Comparison of ENCODE assay signal across 20 cellular contexts in genomic region chr5:55918097-55919035, GRCh38.
DNase-seq lines count a peak whose midpoint lies in the region; ATAC-seq, FAIRE-seq and TF ChIP-seq lines count a peak whose summit lies in the region.
"Had no signal": no experiment of that assay in that cellular context is flagged by ENCODE, and none has a peak within 500 bp of the region (broad histone marks: within the 10 kb centered on the region; RNA-seq: fewer than 3 reads in every experiment).

No MANE protein-coding gene starts in this region.

- H2BK120ac ChIP-seq in mesendoderm (ENCODE audit: low read depth, low read length): no peak overlapping the region

- H2AFZ ChIP-seq in GM12878 (ENCODE audit: control insufficient read depth, low read depth, low read length): no peak overlapping the region

- no peaks in the 10 kb centered on the region for H3K9me3 ChIP-seq in GM12878 (replicated peaks; ENCODE audit: control insufficient read depth, insufficient read depth, low read length)
- no peaks in the 10 kb centered on the region for H3K9me3 ChIP-seq in testis
- H3K9me3 ChIP-seq: gastroesophageal sphincter, neutrophil, sigmoid colon had no signal

- H3K27ac ChIP-seq in GM12878 (ENCODE audit: control insufficient read depth, insufficient read depth) (no peak overlapping the region), mesendoderm (ENCODE audit: low read depth, low read length) (no peak overlapping the region), testis (no peak overlapping the region)
- H3K27ac ChIP-seq: gastroesophageal sphincter, neutrophil, sigmoid colon had no signal

- no peak overlapping the region for H3K4ac ChIP-seq in mesendoderm (ENCODE audit: low read depth, low read length)

- H3K36me3 ChIP-seq in GM12878 (ENCODE audit: control insufficient read depth in 2 of 2, insufficient read depth in 2 of 2, low read length in 1 of 2) (no peaks in the 10 kb centered on the region), mesendoderm (ENCODE audit: control insufficient read depth, insufficient read depth, low read length) (no peaks in the 10 kb centered on the region), testis (ENCODE audit: low read depth, missing control alignments) (no peaks in the 10 kb centered on the region)
- H3K36me3 ChIP-seq: gastroesophageal sphincter, neutrophil, sigmoid colon had no signal

- RAD21 ChIA-PET in GM12878 (lab: Charles Lee; ENCODE audit: unreplicated experiment): interaction anchor here (1.1 to 1.4 kb wide), 3 partner anchors 15 to 157 kb away, joined by 4 to 5 read pairs (median 5); no protein-coding TSS in a partner anchor

- TF ChIP-seq CTCF in GM10248 (IDR thresholded peaks at IDR 0.05; ENCODE audit: control extremely low read depth, extremely low read depth, low read depth, missing control alignments) (no peak), GM12878 (IDR thresholded peaks at IDR 0.05 in 2 of 3, conservative IDR thresholded peaks at IDR 0.05 in 1 of 3; ENCODE audit: control insufficient read depth in 2 of 3, extremely low read depth in 1 of 3, insufficient read depth in 1 of 3, low read depth in 3 of 3, low read length in 3 of 3) (no peak), testis (IDR thresholded peaks at IDR 0.05) (no peak)

- POLR2A ChIA-PET in GM10248 (lab: Yijun Ruan, JAX): no interaction called here
- POLR2A ChIA-PET in GM12878 (lab: Charles Lee): no interaction called here

- FAIRE-seq in GM12878 (lab: Jason Lieb, UNC): no peak
- FAIRE-seq: A204.1, endothelial cell of umbilical vein had no signal

- H3K4me1 ChIP-seq in GM12878 (ENCODE audit: control insufficient read depth, insufficient read depth, low read length) (peaks cover 16% of the 10 kb centered on the region), mesendoderm (ENCODE audit: control insufficient read depth, low read depth, low read length) (no peaks in the 10 kb centered on the region), testis (no peaks in the 10 kb centered on the region)
- H3K4me1 ChIP-seq: gastroesophageal sphincter, sigmoid colon had no signal

- no peak overlapping the region for H3K23ac ChIP-seq in mesendoderm (ENCODE audit: low read length)

- ATAC-seq in activated CD4-positive, CD25-positive, alpha-beta regulatory T cell treated with anti-CD3 and anti-CD28 coated beads, Interleukin-2, amount 50 U/mL, for 24 hours: peak; percentile 60 to 64
- ATAC-seq in GM12878 (0 out of 3 replicates have a peak, but pooled peaks have one; percentile 6), HG02938 (IDR thresholded peaks at IDR 0.05; ENCODE audit: unreplicated experiment) (no peak)
- ATAC-seq: gastroesophageal sphincter, Panc1 had no signal

- DNase-seq in activated CD4-positive, CD25-positive, alpha-beta regulatory T cell treated with anti-CD3 and anti-CD28 coated beads, Interleukin-2, amount 50 U/mL, for 72 hours: no peak
- DNase-seq in GM10248 (ENCODE audit: extremely low spot score) (peak; percentile 10), GM12878 (ENCODE audit: low read depth, low spot score) (no peak), mesendoderm (peak; percentile 55), T-helper 1 cell (no peak), testis (no peak)
- DNase-seq: activated B cell treated with CpG ODN at 0.5 μM for 24 hours; CD4-positive, alpha-beta memory T cell; HCEC 1CT; NCI-H2081; NCI-H510A treated with DMSO at 0.1 percent for 48 hours; sigmoid colon; stimulated activated CD4-positive, alpha-beta T cell treated with anti-CD3 and anti-CD28 coated beads, Interleukin-2, amount 100 ng/mL, for 48 hours had no signal

- H3K27me3 ChIP-seq in GM12878 (replicated peaks in 1 of 2; ENCODE audit: control insufficient read depth in 2 of 2, insufficient read depth in 2 of 2, low read length in 1 of 2) (no peaks in the 10 kb centered on the region), mesendoderm (ENCODE audit: insufficient read depth, low read length, poor library complexity) (no peaks in the 10 kb centered on the region), testis (no peaks in the 10 kb centered on the region)
- H3K27me3 ChIP-seq: gastroesophageal sphincter, sigmoid colon had no signal

- no peaks in the 10 kb centered on the region for H4K20me1 ChIP-seq in GM12878 (ENCODE audit: control insufficient read depth, insufficient read depth)

- no peak overlapping the region for H2BK15ac ChIP-seq in mesendoderm (replicated peaks; ENCODE audit: low read depth)

- in situ Hi-C loops in GM12878 (cut with MboI): no loop called here

- no peaks in the 10 kb centered on the region for H3K79me1 ChIP-seq in mesendoderm (ENCODE audit: low read length)

- H3K4me2 ChIP-seq in GM12878 (ENCODE audit: control insufficient read depth, insufficient read depth): no peak overlapping the region
- H3K4me2 ChIP-seq in mesendoderm (ENCODE audit: low read length): no peak overlapping the region

- no peak overlapping the region for H2AK5ac ChIP-seq in mesendoderm (ENCODE audit: low read length)

- H3K18ac ChIP-seq in mesendoderm (ENCODE audit: low read length): no peak overlapping the region

- TF ChIP-seq POLR2A in GM12878 (IDR thresholded peaks at IDR 0.05; ENCODE audit: low read depth, low read length): no peak
- no peak for TF ChIP-seq POLR2A in testis (IDR thresholded peaks at IDR 0.05)

- no peak overlapping the region for H4K8ac ChIP-seq in mesendoderm (ENCODE audit: low read depth, low read length)

- no peak overlapping the region for H2BK5ac ChIP-seq in mesendoderm (ENCODE audit: low read length)

- 61% methylated on average over 17 of the region's 17 CpGs for WGBS in GM12878 (ENCODE audit: insufficient coverage, insufficient replicate concordance, low lambda C conversion rate, missing lambda C conversion rate)
- WGBS in mesendoderm (ENCODE audit: extremely low coverage, insufficient coverage, low lambda C conversion rate): no CpG with 5 or more reads among the region's 17 CpGs
- 91 to 93% methylated on average over 12 to 17 of the region's 17 CpGs for WGBS in testis, 2 donors

- no peak for TF ChIP-seq RAD21 in GM12878 (IDR thresholded peaks at IDR 0.05; ENCODE audit: insufficient read depth, low read depth, low read length)

- SMC1A ChIA-PET in GM12878 (lab: Charles Lee; ENCODE audit: uncharacterized antibody, unreplicated experiment): interaction anchor here (1.1 to 2.0 kb wide), 5 partner anchors 11 to 104 kb away, joined by 3 to 10 read pairs (median 4); no protein-coding TSS in a partner anchor

- H3K4me3 ChIP-seq in GM12878 (no peak overlapping the region), mesendoderm (ENCODE audit: low read length) (no peak overlapping the region), testis (no peak overlapping the region)
- H3K4me3 ChIP-seq: gastroesophageal sphincter, sigmoid colon had no signal

- no peaks in the 10 kb centered on the region for H3K79me2 ChIP-seq in GM12878 (ENCODE audit: control insufficient read depth, insufficient read depth, low read length)
- H3K79me2 ChIP-seq in mesendoderm (ENCODE audit: control insufficient read depth, insufficient read depth, low read length): no peaks in the 10 kb centered on the region

- CTCF ChIA-PET in GM10248 (lab: Yijun Ruan, JAX) (interaction anchor here (1.3 kb wide), 1 partner anchor 18 kb away, joined by 4 read pairs; no protein-coding TSS in a partner anchor), GM12878 (lab: Yijun Ruan, JAX) (interaction anchor here (1.0 to 6.7 kb wide), 2 partner anchors 14 to 18 kb away, joined by 3 to 49 read pairs; no protein-coding TSS in a partner anchor)

- no peak overlapping the region for H4K5ac ChIP-seq in mesendoderm (ENCODE audit: low read length)

- intact Hi-C loops in GM12878 (cut with micrococcal nuclease; ENCODE audit: unreplicated experiment) (no loop called here), testis (cut with DNase I; ENCODE audit: low total_unique reads) (no loop called here)

- no peak overlapping the region for H3K56ac ChIP-seq in mesendoderm (ENCODE audit: low read length)

- TF ChIP-seq EP300 in GM12878 (IDR thresholded peaks at IDR 0.05; ENCODE audit: borderline replicate concordance in 1 of 2, control insufficient read depth in 1 of 2, low read depth in 2 of 2, low read length in 2 of 2): no peak

- no TSS peak for BruUV-seq in GM12878 (replicated peaks; lab: Mats Ljungman, UMichigan)

- H3K9ac ChIP-seq in GM12878 (ENCODE audit: control insufficient read depth, insufficient read depth, low read length): no peak overlapping the region
- H3K9ac ChIP-seq in mesendoderm (ENCODE audit: low read length): no peak overlapping the region

TF ChIP-seq in GM12878, 131 proteins besides CTCF, POLR2A, EP300 and RAD21:
- TF ChIP-seq KDM1A (IDR thresholded peaks at IDR 0.05; ENCODE audit: borderline replicate concordance) (no peak), NR2F1 (conservative IDR thresholded peaks at IDR 0.05) (peak; percentile 94), RELB (IDR thresholded peaks at IDR 0.05; ENCODE audit: low read depth) (no peak), BRCA1 (IDR thresholded peaks at IDR 0.05; ENCODE audit: low read depth, low read length) (no peak), KLF5 (IDR thresholded peaks at IDR 0.05; ENCODE audit: partially characterized antibody) (no peak), MTA3 (IDR thresholded peaks at IDR 0.05; ENCODE audit: borderline replicate concordance, low read length) (no peak)
TF ChIP-seq in GM12878: peak in this region for 1.

Comparison
In these comparisons a context has a peak if more than half of its experiments do, and no peak if none do; other contexts are left out.
1. DNase-seq: peak in GM10248 (single experiment) and mesendoderm (single experiment); none in activated CD4-positive, CD25-positive, alpha-beta regulatory T cell treated with anti-CD3 and anti-CD28 coated beads, Interleukin-2, amount 50 U/mL, for 72 hours (single experiment), GM12878 (single experiment), T-helper 1 cell (0 of 5) and testis (single experiment).